In genomic region chr4:107183155-107183774, GRCh38 we compare ENCODE assay signal across 8 cellular contexts.
DNase-seq lines count a peak whose midpoint lies in the region; ATAC-seq and TF ChIP-seq lines count a peak whose summit lies in the region.

No MANE protein-coding gene starts in this region.

- no peak overlapping the region for H2BK5ac ChIP-seq in IMR-90 (ENCODE audit: low read depth, low read length, poor library complexity, severe bottlenecking)

- H4K20me1 ChIP-seq in GM23338 (replicated peaks; ENCODE audit: insufficient read depth), result no peaks in the 10 kb centered on the region
- no peaks in the 10 kb centered on the region for H4K20me1 ChIP-seq in IMR-90 (ENCODE audit: insufficient read depth, low read length)

- no peaks in the 10 kb centered on the region for H3K9me2 ChIP-seq in GM23338 (ENCODE audit: insufficient read depth)

- in situ Hi-C loops in IMR-90 (cut with MboI; ENCODE audit: low sequenced_read_pairs), result no loop called here

- CTCF ChIA-PET in IMR-90 (lab: Yijun Ruan, JAX), result interaction anchor here (0.7 to 2.0 kb wide), 6 partner anchors 9 to 37 kb away, joined by 3 to 6 read pairs (median 4); no protein-coding TSS in a partner anchor

- H3K27ac ChIP-seq in GM23338 (ENCODE audit: low read depth), result no peak overlapping the region
- no peak overlapping the region for H3K27ac ChIP-seq in IMR-90 (ENCODE audit: insufficient read depth, low read length)
- H3K27ac ChIP-seq in esophagus squamous epithelium, result no peak overlapping the region

- no peaks in the 10 kb centered on the region for H3K9me3 ChIP-seq in IMR-90 (ENCODE audit: control insufficient read depth, insufficient read depth, low read length)
- no peaks in the 10 kb centered on the region for H3K9me3 ChIP-seq in esophagus squamous epithelium

- TF ChIP-seq POLR2A in IMR-90 (IDR thresholded peaks at IDR 0.05; ENCODE audit: low read depth, low read length) (no peak), esophagus squamous epithelium (IDR thresholded peaks at IDR 0.05) (no peak)

- intact Hi-C loops in IMR-90 (cut with micrococcal nuclease), result loop anchor here (2.0 to 5.0 kb wide), 5 partner anchors 146 to 816 kb away; partner anchors contain the start of genes DKK2 and GIMD1
- intact Hi-C loops in esophagus squamous epithelium (cut with DNase I), result no loop called here

- no peak overlapping the region for H3K4ac ChIP-seq in IMR-90 (ENCODE audit: low read depth, low read length)

- no peaks in the 10 kb centered on the region for H3K9me1 ChIP-seq in IMR-90 (ENCODE audit: insufficient read depth, low read length)

- no peak overlapping the region for H4K8ac ChIP-seq in IMR-90 (ENCODE audit: low read depth in 2 of 2, low read length in 2 of 2)

- H4K5ac ChIP-seq in IMR-90 (ENCODE audit: low read depth, low read length), result no peak overlapping the region

- H3K14ac ChIP-seq in IMR-90 (replicated peaks; ENCODE audit: low read depth, low read length), result no peak overlapping the region

- H3K4me3 ChIP-seq in GM23338, result no peak overlapping the region
- H3K4me3 ChIP-seq in IMR-90 (ENCODE audit: insufficient read depth, low read depth, low read length), result no peak overlapping the region
- H3K4me3 ChIP-seq in esophagus squamous epithelium, result no peak overlapping the region

- no CpG with 5 or more reads among the region's 3 CpGs for whole genome bisulfite sequencing in IMR-90 (ENCODE audit: extremely low coverage in 2 of 2, insufficient read length in 1 of 2), 2 experiments
- WGBS in esophagus squamous epithelium, 2 donors, result 2 to 10% methylated on average over 3 of the region's 3 CpGs

- H3F3A ChIP-seq in GM23338 (replicated peaks; ENCODE audit: low read depth), result no peaks in the 10 kb centered on the region

- no peak overlapping the region for H2BK15ac ChIP-seq in IMR-90 (ENCODE audit: low read depth, low read length)

- H3K27me3 ChIP-seq in GM23338 (ENCODE audit: insufficient read depth) (no peaks in the 10 kb centered on the region), IMR-90 (ENCODE audit: control insufficient read depth, insufficient read depth, low read length) (0 out of 2 replicates have a peak, but pooled peaks cover 1% of the 10 kb centered on the region), esophagus squamous epithelium (no peaks in the 10 kb centered on the region)

- H3K56ac ChIP-seq in IMR-90 (ENCODE audit: extremely low read depth, insufficient read depth, low read length), result no peak overlapping the region

- ATAC-seq in GM23338 (peak; percentile 97), IMR-90 (ENCODE audit: low read depth) (peak; percentile 98)

- H3K4me1 Mint-ChIP-seq in GM23338 (no peaks in the 10 kb centered on the region), nephron (no peaks in the 10 kb centered on the region)

- no peak overlapping the region for H3K9ac ChIP-seq in IMR-90 (ENCODE audit: low read depth, low read length)

- no peak overlapping the region for H3K4me3 Mint-ChIP-seq in GM23338
- no peak overlapping the region for H3K4me3 Mint-ChIP-seq in nephron

- no peaks in the 10 kb centered on the region for H3K79me2 ChIP-seq in GM23338 (replicated peaks; ENCODE audit: insufficient read depth)

- peak; percentile 83 to 93 for TF ChIP-seq CTCF in GM23338 (conservative IDR thresholded peaks at IDR 0.05; ENCODE audit: low read depth in 2 of 2)
- TF ChIP-seq CTCF in IMR-90 (conservative IDR thresholded peaks at IDR 0.05; ENCODE audit: low read depth, low read length), result peak; percentile 76
- TF ChIP-seq CTCF in esophagus squamous epithelium (IDR thresholded peaks at IDR 0.05), result peak in 5 of 6 experiments; percentile 43 to 70 (median 56)
- peak; percentile 69 to 88 (median 81) for TF ChIP-seq CTCF in nephron (IDR thresholded peaks at IDR 0.05; ENCODE audit: unreplicated experiment in 3 of 3)

- no TSS peak for BruUV-seq in IMR-90 (replicated peaks; lab: Mats Ljungman, UMichigan)

- H3K36me3 ChIP-seq in GM23338 (ENCODE audit: insufficient read depth) (no peaks in the 10 kb centered on the region), IMR-90 (ENCODE audit: control insufficient read depth, insufficient read depth, low read length) (no peaks in the 10 kb centered on the region), esophagus squamous epithelium (no peaks in the 10 kb centered on the region)

- H2AFZ ChIP-seq in GM23338 (no peak overlapping the region), IMR-90 (replicated peaks; ENCODE audit: low read length, poor library complexity) (no peak overlapping the region)

- no peak overlapping the region for H3K27ac Mint-ChIP-seq in GM23338
- no peak overlapping the region for H3K27ac Mint-ChIP-seq in nephron

- H2AK9ac ChIP-seq in IMR-90 (replicated peaks; ENCODE audit: low read depth, low read length, poor library complexity), result no peak overlapping the region

- no peak overlapping the region for H2AK5ac ChIP-seq in IMR-90 (ENCODE audit: low read depth, low read length)

- no peaks in the 10 kb centered on the region for H3K79me1 ChIP-seq in IMR-90 (ENCODE audit: low read depth in 1 of 2, low read length in 2 of 2)

- TF ChIP-seq RAD21 in IMR-90 (IDR thresholded peaks at IDR 0.05; ENCODE audit: low read length), result peak; percentile 63

- H3K23ac ChIP-seq in IMR-90 (ENCODE audit: low read depth, low read length), result no peak overlapping the region

- DNase-seq in A172 (ENCODE audit: low spot score) (peak; percentile 54), GM03348 (ENCODE audit: low spot score) (peak; percentile 57), GM23338 (ENCODE audit: low spot score) (peak; percentile 85), IMR-90 (peak; percentile 58), SK-N-DZ (ENCODE audit: low spot score) (peak; percentile 49), esophagus squamous epithelium (lab: John Stamatoyannopoulos, UW) (no peak), activated T-cell treated with anti-CD3 and anti-CD28 coated beads for 4 hours (no peak)

- H3K27me3 Mint-ChIP-seq in GM23338 (ENCODE audit: insufficient read depth, low read depth, poor library complexity) (no peaks in the 10 kb centered on the region), nephron (ENCODE audit: low read depth) (no peaks in the 10 kb centered on the region)

- no peak overlapping the region for H3K4me2 ChIP-seq in GM23338
- H3K4me2 ChIP-seq in IMR-90 (ENCODE audit: low read depth, low read length), result no peak overlapping the region

- H3K36me3 Mint-ChIP-seq in GM23338 (ENCODE audit: low read depth), result no peaks in the 10 kb centered on the region
- no peaks in the 10 kb centered on the region for H3K36me3 Mint-ChIP-seq in nephron (ENCODE audit: low read depth)

- H3K18ac ChIP-seq in IMR-90 (ENCODE audit: low read depth, low read length), result no peak overlapping the region

- H2BK120ac ChIP-seq in IMR-90 (ENCODE audit: low read depth, low read length), result no peak overlapping the region

- POLR2A ChIA-PET in IMR-90 (lab: Charles Lee; ENCODE audit: unreplicated experiment), result no interaction called here

- dilution Hi-C loops in IMR-90 (cut with HindIII; ENCODE audit: low sequenced_read_pairs, unreplicated experiment), result no loop called here

- no peaks in the 10 kb centered on the region for H3K9me3 Mint-ChIP-seq in GM23338
- H3K9me3 Mint-ChIP-seq in nephron, result no peaks in the 10 kb centered on the region

- no peak overlapping the region for H4K91ac ChIP-seq in IMR-90 (ENCODE audit: insufficient read depth, low read depth, low read length)

- H2BK20ac ChIP-seq in IMR-90 (ENCODE audit: low read depth, low read length), result no peak overlapping the region

- H3K4me1 ChIP-seq in GM23338 (ENCODE audit: insufficient read depth) (no peaks in the 10 kb centered on the region), IMR-90 (ENCODE audit: control insufficient read depth, insufficient read depth, low read length) (no peaks in the 10 kb centered on the region), esophagus squamous epithelium (no peaks in the 10 kb centered on the region)

TF ChIP-seq in GM23338, 12 proteins besides CTCF, POLR2A, EP300 and RAD21 (continues in another document):
- TF ChIP-seq JUNB (IDR thresholded peaks at IDR 0.05; ENCODE audit: unreplicated experiment), result no peak
- TF ChIP-seq ETS1 (IDR thresholded peaks at IDR 0.05), result no peak
- no peak for TF ChIP-seq CREB1 (CRISPR knock-in tag; IDR thresholded peaks at IDR 0.05; ENCODE audit: low read depth)
- no peak for TF ChIP-seq STAT1 (IDR thresholded peaks at IDR 0.05; ENCODE audit: unreplicated experiment)
- TF ChIP-seq NANOG (IDR thresholded peaks at IDR 0.05; ENCODE audit: borderline replicate concordance), result no peak

TF ChIP-seq in IMR-90, 13 proteins besides CTCF, POLR2A, EP300 and RAD21:
- TF ChIP-seq SMC3 (IDR thresholded peaks at IDR 0.05; ENCODE audit: low read depth, low read length) (peak; percentile 52), MAFK (IDR thresholded peaks at IDR 0.05; ENCODE audit: low read depth, low read length) (no peak)

Comparison
In these comparisons a context has a peak if more than half of its experiments do, and no peak if none do; other contexts are left out.
1. DNase-seq: peak in A172 (single experiment), GM03348 (single experiment), GM23338 (single experiment), IMR-90 (single experiment) and SK-N-DZ (single experiment); none in esophagus squamous epithelium (single experiment) and activated T-cell treated with anti-CD3 and anti-CD28 coated beads for 4 hours (single experiment).
2. Peak in every context shown above with its lines, with median percentiles within 50 percentile points of each other: CTCF ChIP-seq.